ENCODE assay signal across 12 cellular contexts in the genomic region with DNA sequence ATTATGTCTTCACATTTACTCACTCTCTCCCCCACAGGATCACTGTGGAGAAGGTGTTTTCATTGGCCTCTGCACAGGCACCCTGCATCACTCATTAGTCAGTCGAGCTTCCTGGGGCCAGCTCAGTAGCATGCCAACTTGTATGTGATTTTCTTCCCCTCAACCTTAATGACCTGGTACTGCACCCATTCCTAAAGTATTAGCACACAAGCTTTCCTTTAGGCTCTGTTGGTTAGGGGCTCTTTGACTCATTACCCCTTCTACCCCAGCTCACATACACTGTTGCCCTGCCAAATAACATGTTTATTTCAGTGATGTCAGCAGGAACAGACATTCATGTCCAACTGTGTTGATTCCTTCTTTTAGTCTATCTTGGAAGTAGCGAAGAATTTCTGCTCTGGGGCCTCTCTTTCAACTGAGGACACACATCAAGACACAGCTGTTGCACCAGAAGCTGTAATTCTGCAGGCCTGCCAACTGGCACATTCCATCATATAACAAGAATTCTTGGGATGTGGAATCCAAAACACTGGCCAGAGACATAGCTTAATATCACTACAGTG.
A peak's percentile ranks its signal among the peaks of the same experiment; 100 is the strongest.
DNase-seq lines count a peak whose midpoint lies in the region; ATAC-seq and TF ChIP-seq lines count a peak whose summit lies in the region.
"Had no signal": no experiment of that assay in that cellular context is flagged by ENCODE, and none has a peak within 500 bp of the region (broad histone marks: within the 10 kb centered on the region; RNA-seq: fewer than 3 reads in every experiment).

No MANE protein-coding gene starts in this region.

- 74% methylated on average over 2 of the region's 2 CpGs for WGBS in hepatocyte (ENCODE audit: low lambda C conversion rate, missing lambda C conversion rate)
- WGBS in stomach, 5 donors = 47 to 70% (median 55%) methylated on average over 2 of the region's 2 CpGs
- WGBS in neuronal stem cell (ENCODE audit: extremely low coverage in 2 of 2, insufficient read length in 2 of 2, insufficient replicate concordance in 1 of 2), 2 donors = no CpG with 5 or more reads among the region's 2 CpGs

- no peak overlapping the region for H3K23ac ChIP-seq in neuronal stem cell (ENCODE audit: low read depth, low read length, poor library complexity)

- H3K27me3 ChIP-seq in hepatocyte = no peaks in the 10 kb centered on the region
- no peaks in the 10 kb centered on the region for H3K27me3 ChIP-seq in stomach
- H3K27me3 ChIP-seq in neuronal stem cell (ENCODE audit: control insufficient read depth in 3 of 3, insufficient read depth in 3 of 3, low read depth in 1 of 3, low read length in 3 of 3) = no peaks in the 10 kb centered on the region

- no peak overlapping the region for H4K8ac ChIP-seq in neuronal stem cell (ENCODE audit: low read depth, low read length)

- no peaks in the 10 kb centered on the region for H3K36me3 ChIP-seq in hepatocyte (replicated peaks; ENCODE audit: insufficient read depth, low read depth)
- no peaks in the 10 kb centered on the region for H3K36me3 ChIP-seq in stomach
- no peaks in the 10 kb centered on the region for H3K36me3 ChIP-seq in neuronal stem cell (replicated peaks in 1 of 2; ENCODE audit: control insufficient read depth in 2 of 2, insufficient read depth in 2 of 2, low read length in 2 of 2)

- no peak for ATAC-seq in HG02763 (IDR thresholded peaks at IDR 0.05; ENCODE audit: unreplicated experiment)
- no peak for ATAC-seq in HG03432 (IDR thresholded peaks at IDR 0.05; ENCODE audit: unreplicated experiment)
- ATAC-seq: activated T-cell treated with anti-CD3 and anti-CD28 coated beads, Interleukin-2, amount 50 U/mL, for 4 hours; natural killer cell treated with Interleukin-12 subunit alpha and Interleukin-12 subunit beta and Interleukin-15 and Interleukin-18, amount 100 ng/mL, for 72 hours; T-cell had no signal

- no peak overlapping the region for H3K4ac ChIP-seq in neuronal stem cell (ENCODE audit: low read length)

- no peak overlapping the region for H3K9ac ChIP-seq in neuronal stem cell (ENCODE audit: low read depth, low read length, poor library complexity)

- intact Hi-C loops in stomach (cut with DNase I; ENCODE audit: low total_unique reads) = no loop called here

- H3K9me3 ChIP-seq in hepatocyte (ENCODE audit: low read depth) (no peaks in the 10 kb centered on the region), stomach (no peaks in the 10 kb centered on the region), neuronal stem cell (replicated peaks in 1 of 2; ENCODE audit: control insufficient read depth in 2 of 2, insufficient read depth in 1 of 2, low read depth in 1 of 2, low read length in 2 of 2) (no peaks in the 10 kb centered on the region)

- H3K4me2 ChIP-seq in hepatocyte (no peak overlapping the region), neuronal stem cell (ENCODE audit: insufficient read depth, low read length, poor library complexity, severe bottlenecking) (no peak overlapping the region)

- no peak for TF ChIP-seq EP300 in stomach (IDR thresholded peaks at IDR 0.05)

- DNase-seq in HCEC 1CT = peak; percentile 95
- DNase-seq in astrocyte of the spinal cord (ENCODE audit: low read depth, low spot score) = peak; percentile 94
- peak; percentile 21 for DNase-seq in hepatocyte (ENCODE audit: low spot score)
- DNase-seq in stomach = peak; percentile 25
- DNase-seq in neuronal stem cell (ENCODE audit: low spot score) = no peak
- DNase-seq in stimulated activated naive CD4-positive, alpha-beta T cell treated with Interleukin-2 at 50 U/mL for 16 hours (lab: John Stamatoyannopoulos, UW) = no peak
- DNase-seq: activated T-cell treated with anti-CD3 and anti-CD28 coated beads, Interleukin-2, amount 50 U/mL, for 4 hours; erythroblast; T-cell had no signal

- no peak overlapping the region for H3K14ac ChIP-seq in neuronal stem cell (ENCODE audit: low read length)

- H3K4me3 ChIP-seq in astrocyte of the spinal cord (ENCODE audit: low read depth, low read length) = no peak overlapping the region
- H3K4me3 ChIP-seq in hepatocyte = no peak overlapping the region
- H3K4me3 ChIP-seq in stomach = no peak overlapping the region
- no peak overlapping the region for H3K4me3 ChIP-seq in neuronal stem cell (ENCODE audit: low read length in 2 of 2)

- H2BK5ac ChIP-seq in neuronal stem cell (ENCODE audit: low read length) = no peak overlapping the region

- TF ChIP-seq CTCF in astrocyte of the spinal cord (IDR thresholded peaks at IDR 0.05; ENCODE audit: low read depth, low read length) (no peak), hepatocyte (IDR thresholded peaks at IDR 0.05; ENCODE audit: poor library complexity) (no peak), stomach (IDR thresholded peaks at IDR 0.05) (no peak)

- H3K27ac ChIP-seq in hepatocyte (peak overlapping the region; percentile 13), stomach (peak overlapping the region in 2 of 5 donors; percentile 20 to 22), neuronal stem cell (replicated peaks; ENCODE audit: low read length) (no peak overlapping the region)

- H3K4me1 ChIP-seq in hepatocyte (ENCODE audit: insufficient read depth) = no peaks in the 10 kb centered on the region
- H3K4me1 ChIP-seq in stomach = peaks cover 0 to 9% (median 7%) of the 10 kb centered on the region in 4 donors
- H3K4me1 ChIP-seq in neuronal stem cell (ENCODE audit: control insufficient read depth in 2 of 2, insufficient read depth in 1 of 2, low read depth in 1 of 2, low read length in 2 of 2) = no peaks in the 10 kb centered on the region

- H2AFZ ChIP-seq in hepatocyte (no peak overlapping the region), neuronal stem cell (ENCODE audit: low read length) (no peak overlapping the region)

- H3K9me2 ChIP-seq in hepatocyte (replicated peaks; ENCODE audit: insufficient read depth) = no peaks in the 10 kb centered on the region

- in situ Hi-C loops in astrocyte of the spinal cord (cut with HindIII; ENCODE audit: low sequenced_read_pairs) = no loop called here

- H2BK15ac ChIP-seq in neuronal stem cell (ENCODE audit: low read length) = no peak overlapping the region

- TF ChIP-seq POLR2A in stomach (IDR thresholded peaks at IDR 0.05) = no peak

- H3K79me2 ChIP-seq in hepatocyte = no peaks in the 10 kb centered on the region

- no peak overlapping the region for H3K18ac ChIP-seq in neuronal stem cell (ENCODE audit: low read length)

- H2BK12ac ChIP-seq in neuronal stem cell (ENCODE audit: low read length) = no peak overlapping the region

- H4K91ac ChIP-seq in neuronal stem cell (ENCODE audit: low read depth, low read length, poor library complexity) = no peak overlapping the region

- H2BK120ac ChIP-seq in neuronal stem cell (ENCODE audit: low read depth, low read length) = no peak overlapping the region

- H4K20me1 ChIP-seq in hepatocyte (ENCODE audit: insufficient read depth, poor library complexity, severe bottlenecking) = no peaks in the 10 kb centered on the region

- no peaks in the 10 kb centered on the region for H3K79me1 ChIP-seq in neuronal stem cell (ENCODE audit: low read depth, low read length)

- H2AK5ac ChIP-seq in neuronal stem cell (ENCODE audit: low read depth, low read length) = no peak overlapping the region

Comparison
In these comparisons a context has a peak if more than half of its experiments do, and no peak if none do; other contexts are left out.
1. DNase-seq: peak in HCEC 1CT (single experiment), astrocyte of the spinal cord (single experiment), hepatocyte (single experiment) and stomach (single experiment); none in neuronal stem cell (single experiment) and stimulated activated naive CD4-positive, alpha-beta T cell treated with Interleukin-2 at 50 U/mL for 16 hours (single experiment).